Comparison of ENCODE assay signal across 8 cellular contexts in genomic region chr10:70461397-70462348, GRCh38.
DNase-seq lines count a peak whose midpoint lies in the region; ATAC-seq, FAIRE-seq and TF ChIP-seq lines count a peak whose summit lies in the region.

No MANE protein-coding gene starts in this region.

- H3K9me3 ChIP-seq in muscle layer of colon (ENCODE audit: low read length), result no peaks in the 10 kb centered on the region

- FAIRE-seq in urothelium cell line (lab: Jason Lieb, UNC), result no peak

- peak overlapping the region; percentile 63 for H3K27ac ChIP-seq in muscle layer of colon (ENCODE audit: low read depth, low read length)

- TF ChIP-seq CTCF in LNCaP clone FGC (IDR thresholded peaks at IDR 0.05; ENCODE audit: control insufficient read depth, extremely low read depth, insufficient read depth) (peak; percentile 90), epithelial cell of esophagus (IDR thresholded peaks at IDR 0.05; ENCODE audit: insufficient read depth, low read depth, low read length, missing control alignments) (peak; percentile 75)

- H3K4me3 ChIP-seq in LNCaP clone FGC (ENCODE audit: low read depth, low read length) (no peak overlapping the region), epithelial cell of esophagus (ENCODE audit: low read length) (no peak overlapping the region), muscle layer of colon (ENCODE audit: low read depth in 1 of 2, low read length in 2 of 2) (no peak overlapping the region)

- DNase-seq in activated CD4-positive, CD25-positive, alpha-beta regulatory T cell treated with anti-CD3 and anti-CD28 coated beads, Interleukin-2, amount 50 U/mL, for 72 hours, result no peak
- no peak for DNase-seq in LNCaP clone FGC (ENCODE audit: low read depth)
- DNase-seq in activated CD4-positive, alpha-beta T cell treated with anti-CD3 and anti-CD28 coated beads, Interleukin-2, amount 50 U/mL, for 4 hours, result peak; percentile 40 to 49
- DNase-seq in epithelial cell of esophagus (ENCODE audit: low read depth), result peak; percentile 67
- DNase-seq in urothelium cell line (ENCODE audit: low spot score), result peak; percentile 85

- peak; percentile 51 to 59 for ATAC-seq in activated CD4-positive, CD25-positive, alpha-beta regulatory T cell treated with anti-CD3 and anti-CD28 coated beads, Interleukin-2, amount 50 U/mL, for 24 hours
- no peak for ATAC-seq in GM21723 (IDR thresholded peaks at IDR 0.05; ENCODE audit: unreplicated experiment)

- H3K9ac ChIP-seq in muscle layer of colon (ENCODE audit: low read length), result no peak overlapping the region

- H3K27me3 ChIP-seq in muscle layer of colon (ENCODE audit: control insufficient read depth in 1 of 2, insufficient read depth in 2 of 2, low read length in 2 of 2), result peaks cover 0 to 6% of the 10 kb centered on the region in 2 donors

- H3K4me1 ChIP-seq in muscle layer of colon (ENCODE audit: insufficient read depth, low read length), result peaks cover 22% of the 10 kb centered on the region

- no peaks in the 10 kb centered on the region for H3K36me3 ChIP-seq in muscle layer of colon (ENCODE audit: insufficient read depth, low read length)

Comparison
In these comparisons a context has a peak if more than half of its experiments do, and no peak if none do; other contexts are left out.
1. DNase-seq: peak in activated CD4-positive, alpha-beta T cell treated with anti-CD3 and anti-CD28 coated beads, Interleukin-2, amount 50 U/mL, for 4 hours (2 of 2), epithelial cell of esophagus (single experiment) and urothelium cell line (single experiment); none in activated CD4-positive, CD25-positive, alpha-beta regulatory T cell treated with anti-CD3 and anti-CD28 coated beads, Interleukin-2, amount 50 U/mL, for 72 hours (single experiment) and LNCaP clone FGC (single experiment).